1 cellular context compared by ENCODE assay signal in genomic region chr3:139389552-139390368, GRCh38.
TF ChIP-seq lines count a peak whose summit lies in the region.

TSS of gene COPB2 (minus strand) at chr3:139389647. CDS start at chr3:139389550, 97 bp downstream.

TF ChIP-seq in GM23338, 12 proteins besides CTCF, POLR2A, EP300 and RAD21 (continued from another document):
- no peak for TF ChIP-seq REST (IDR thresholded peaks at IDR 0.05; ENCODE audit: unreplicated experiment)
